In genomic region chr19:36488816-36489138, GRCh38 we compare ENCODE assay signal across 8 cellular contexts. TPM values are rescaled to one million over a fixed set of nuclear protein-coding genes. Genes with fewer than 3 reads are reported as not detected.
DNase-seq lines count a peak whose midpoint lies in the region; ATAC-seq and TF ChIP-seq lines count a peak whose summit lies in the region.

No MANE protein-coding gene starts in this region.

- peak; percentile 26 for ATAC-seq in GM18907 (IDR thresholded peaks at IDR 0.05; ENCODE audit: unreplicated experiment)
- peak; percentile 12 for ATAC-seq in HG03442 (IDR thresholded peaks at IDR 0.05; ENCODE audit: unreplicated experiment)
- ATAC-seq in RWPE2 (ENCODE audit: low read depth), result no peak; the same call in 2 of the 3 replicates

- H3K36me3 ChIP-seq in RWPE2 (ENCODE audit: low read depth) (no peaks in the 10 kb centered on the region), subcutaneous abdominal adipose tissue (ENCODE audit: control insufficient read depth in 5 of 5, insufficient read depth in 5 of 5, low read length in 5 of 5) (no peaks in the 10 kb centered on the region)

- TF ChIP-seq CTCF in C4-2B (conservative IDR thresholded peaks at IDR 0.05) (no peak; the same call in none of the 2 replicates), RWPE2 (IDR thresholded peaks at IDR 0.05; ENCODE audit: poor library complexity, severe bottlenecking) (no peak)

- H3K9ac ChIP-seq in subcutaneous abdominal adipose tissue (ENCODE audit: low read length in 5 of 5), result peak overlapping the region; percentile 91 to 100 (median 98)

- peak overlapping the region; percentile 90 for H3K27ac ChIP-seq in C4-2B
- H3K27ac ChIP-seq in RWPE2 (ENCODE audit: poor library complexity, severe bottlenecking), result peak overlapping the region; percentile 64
- H3K27ac ChIP-seq in subcutaneous abdominal adipose tissue (ENCODE audit: low read depth, low read length), result peak overlapping the region; percentile 96

- DNase-seq in RWPE2 (ENCODE audit: low spot score), result no peak
- peak; percentile 37 for DNase-seq in cerebellum (ENCODE audit: low spot score)
- DNase-seq in medulla oblongata (ENCODE audit: extremely low spot score), result peak; percentile 33
- no peak for DNase-seq in NCI-H226

- no peaks in the 10 kb centered on the region for H3K9me3 ChIP-seq in RWPE2 (ENCODE audit: severe bottlenecking)
- peaks cover 0 to 4% (median 0%) of the 10 kb centered on the region in 5 donors for H3K9me3 ChIP-seq in subcutaneous abdominal adipose tissue (ENCODE audit: control insufficient read depth in 5 of 5, low read length in 5 of 5)

- H3K4me3 ChIP-seq in RWPE2 (ENCODE audit: severe bottlenecking), result peak overlapping the region; percentile 96
- peak overlapping the region; percentile 98 to 100 (median 99) for H3K4me3 ChIP-seq in subcutaneous abdominal adipose tissue (ENCODE audit: low read depth in 1 of 5, low read length in 5 of 5)

- H3K27me3 ChIP-seq in RWPE2 (ENCODE audit: insufficient read depth, poor library complexity, severe bottlenecking) (no peaks in the 10 kb centered on the region), subcutaneous abdominal adipose tissue (ENCODE audit: control insufficient read depth in 5 of 5, insufficient read depth in 4 of 5, low read length in 5 of 5) (no peaks in the 10 kb centered on the region)

- H3K4me1 ChIP-seq in RWPE2 (ENCODE audit: insufficient read depth, poor library complexity, severe bottlenecking), result no peaks in the 10 kb centered on the region
- peaks cover 2 to 21% (median 18%) of the 10 kb centered on the region in 5 donors for H3K4me1 ChIP-seq in subcutaneous abdominal adipose tissue (ENCODE audit: control insufficient read depth in 5 of 5, insufficient read depth in 5 of 5, low read length in 5 of 5)

RNA-seq across cellular contexts. Expression of gene ZNF566, which starts 0.6 kb away (rescaled TPM):
- 37.5 TPM for total RNA-seq in cerebellum

RNA-seq across cellular contexts. Expression of gene ZNF260, which starts 39.3 kb away (rescaled TPM):
- total RNA-seq in cerebellum, result 53.4 TPM

Comparison
In these comparisons a context has a peak if more than half of its experiments do, and no peak if none do; other contexts are left out.
1. DNase-seq: peak in cerebellum (single experiment) and medulla oblongata (single experiment); none in RWPE2 (single experiment) and NCI-H226 (single experiment).
2. Peak in every context shown above with its lines, with median percentiles within 50 percentile points of each other: H3K27ac ChIP-seq.